In genomic region chr7:146074195-146074765, GRCh38 we compare ENCODE assay signal across 37 cellular contexts. TPM values are rescaled to one million over a fixed set of nuclear protein-coding genes. Genes with fewer than 3 reads are reported as not detected.
"Had no signal": no experiment of that assay in that cellular context is flagged by ENCODE, and none has a peak within 500 bp of the region (broad histone marks: within the 10 kb centered on the region; RNA-seq: fewer than 3 reads in every experiment).

No MANE protein-coding gene starts in this region.

- H3K27ac ChIP-seq: adrenal gland, body of pancreas had no signal

- H3K4me3 Mint-ChIP-seq: activated CD4-positive, alpha-beta T cell treated with anti-CD3 and anti-CD28 coated beads for 36 hours; activated CD4-positive, alpha-beta T cell treated with anti-CD3 and anti-CD28 coated beads, Interleukin-2, amount 10 ng/mL, durations not matched to agents 7 days and 5 days; activated CD8-positive, alpha-beta T cell treated with anti-CD3 and anti-CD28 coated beads, Interleukin-2, amount 10 ng/mL, durations not matched to agents 7 days and 5 days; activated naive CD4-positive, alpha-beta T cell treated with anti-CD3 and anti-CD28 coated beads for 36 hours; activated T-cell treated with anti-CD3 and anti-CD28 coated beads, Interleukin-2, amount 50 U/mL, for 24 hours; activated T-helper 1 cell treated with anti-CD3 and anti-CD28 coated beads, Interleukin-12 subunit alpha, Interleukin-12 subunit beta, Interleukin-2, Interleukin-4 antibody, amounts not matched to agents 30 ng/mL and 10 ng/mL and 1 ng/mL, durations not matched to agents 14 hours and 24 hours and 36 hours; IgD-negative memory B cell had no signal

- H3K27ac Mint-ChIP-seq: activated CD4-positive, alpha-beta T cell treated with anti-CD3 and anti-CD28 coated beads for 36 hours; activated CD4-positive, alpha-beta T cell treated with anti-CD3 and anti-CD28 coated beads, Interleukin-2, amount 10 ng/mL, durations not matched to agents 7 days and 5 days; activated CD8-positive, alpha-beta T cell treated with anti-CD3 and anti-CD28 coated beads, Interleukin-2, amount 10 ng/mL, durations not matched to agents 7 days and 5 days; activated naive CD4-positive, alpha-beta T cell treated with anti-CD3 and anti-CD28 coated beads for 36 hours; activated naive CD4-positive, alpha-beta T cell treated with anti-CD3 and anti-CD28 coated beads, Interleukin-2, amount 50 U/mL, for 72 hours; activated T-cell treated with anti-CD3 and anti-CD28 coated beads, Interleukin-2, amount 50 U/mL, for 24 hours; activated T-helper 1 cell treated with anti-CD3 and anti-CD28 coated beads, Interleukin-12 subunit alpha, Interleukin-12 subunit beta, Interleukin-2, Interleukin-4 antibody, amounts not matched to agents 30 ng/mL and 10 ng/mL and 1 ng/mL, durations not matched to agents 14 hours and 24 hours and 36 hours; IgD-negative memory B cell had no signal

- ATAC-seq: activated CD4-positive, alpha-beta T cell treated with anti-CD3 and anti-CD28 coated beads for 36 hours; activated CD4-positive, CD25-positive, alpha-beta regulatory T cell treated with anti-CD3 and anti-CD28 coated beads, Interleukin-2, amount 50 U/mL, for 24 hours; activated CD8-positive, alpha-beta T cell treated with anti-CD3 and anti-CD28 coated beads, Interleukin-2, amount 10 ng/mL, durations not matched to agents 7 days and 5 days; activated naive CD4-positive, alpha-beta T cell treated with anti-CD3 and anti-CD28 coated beads, Interleukin-2, amount 50 U/mL, for 72 hours; body of pancreas had no signal

- H3K36me3 Mint-ChIP-seq: activated naive CD4-positive, alpha-beta T cell treated with anti-CD3 and anti-CD28 coated beads, Interleukin-2, amount 50 U/mL, for 72 hours; IgD-negative memory B cell had no signal

- DNase-seq: activated CD4-positive, alpha-beta T cell treated with anti-CD3 and anti-CD28 coated beads for 36 hours; activated CD4-positive, alpha-beta T cell treated with anti-CD3 and anti-CD28 coated beads, Interleukin-2, amount 10 ng/mL, durations not matched to agents 7 days and 5 days; activated CD4-positive, alpha-beta T cell treated with anti-CD3 and anti-CD28 coated beads, Interleukin-2, amount 50 U/mL, for 48 hours; activated CD8-positive, alpha-beta T cell treated with anti-CD3 and anti-CD28 coated beads, Interleukin-2, amount 10 ng/mL, durations not matched to agents 7 days and 5 days; activated gamma-delta T cell treated with Interleukin-2 at 50 U/mL for 16 hours; activated naive CD4-positive, alpha-beta T cell treated with anti-CD3 and anti-CD28 coated beads for 36 hours; activated T-cell treated with anti-CD3 and anti-CD28 coated beads, Interleukin-2, amount 50 U/mL, for 24 hours; adrenal gland; body of pancreas; central memory CD4-positive, alpha-beta T cell; Kasumi-1; KG1; MG63; NCI-H1048; NCI-H1436 treated with DMSO at 0.1 percent for 48 hours; NCI-H1694 treated with DMSO at 0.1 percent for 48 hours; NCI-H2029; NCI-H2107; NCI-H2171; NCI-H2227 treated with DMSO at 0.1 percent for 48 hours; NCI-H446; NCI-H510A treated with DMSO at 0.1 percent for 48 hours; NCI-H526 treated with DMSO at 0.1 percent for 48 hours; NCI-H774; NK-92 treated with Interleukin-12 subunit alpha and Interleukin-12 subunit beta, amount 100 ng/mL, for 24 hours; OCI-M1; Right ventricle myocardium superior; SW 1271; T-helper 1 cell; T-helper 2 cell; T-helper 9 cell had no signal

- H3K4me1 Mint-ChIP-seq: activated CD4-positive, alpha-beta T cell treated with anti-CD3 and anti-CD28 coated beads for 36 hours; activated CD4-positive, alpha-beta T cell treated with anti-CD3 and anti-CD28 coated beads, Interleukin-2, amount 10 ng/mL, durations not matched to agents 7 days and 5 days; IgD-negative memory B cell had no signal

- H3K27me3 Mint-ChIP-seq: activated CD4-positive, alpha-beta T cell treated with anti-CD3 and anti-CD28 coated beads for 36 hours; activated CD4-positive, alpha-beta T cell treated with anti-CD3 and anti-CD28 coated beads, Interleukin-2, amount 10 ng/mL, durations not matched to agents 7 days and 5 days; activated T-cell treated with anti-CD3 and anti-CD28 coated beads, Interleukin-2, amount 50 U/mL, for 24 hours had no signal

- FAIRE-seq: astrocyte, bronchial epithelial cell had no signal

- H3K4me3 ChIP-seq: adrenal gland, body of pancreas, MG63 had no signal

- H3K9me3 Mint-ChIP-seq: activated CD4-positive, alpha-beta T cell treated with anti-CD3 and anti-CD28 coated beads, Interleukin-2, amount 10 ng/mL, durations not matched to agents 7 days and 5 days; activated naive CD4-positive, alpha-beta T cell treated with anti-CD3 and anti-CD28 coated beads for 36 hours; activated T-helper 1 cell treated with anti-CD3 and anti-CD28 coated beads, Interleukin-12 subunit alpha, Interleukin-12 subunit beta, Interleukin-2, Interleukin-4 antibody, amounts not matched to agents 30 ng/mL and 10 ng/mL and 1 ng/mL, durations not matched to agents 14 hours and 24 hours and 36 hours had no signal

- H3K27me3 ChIP-seq: adrenal gland, body of pancreas, MG63 had no signal

- H3K4me1 ChIP-seq: adrenal gland, body of pancreas had no signal

- H3K36me3 ChIP-seq: adrenal gland, MG63 had no signal

- H3K9me3 ChIP-seq: adrenal gland, body of pancreas, MG63 had no signal

RNA-seq across cellular contexts. Expression of gene CNTNAP2, which starts 42.3 kb away (rescaled TPM):
- total RNA-seq: activated CD4-positive, alpha-beta T cell treated with anti-CD3 and anti-CD28 coated beads for 36 hours; activated CD4-positive, alpha-beta T cell treated with anti-CD3 and anti-CD28 coated beads, Interleukin-2, amount 10 ng/mL, durations not matched to agents 7 days and 5 days; activated CD8-positive, alpha-beta T cell treated with anti-CD3 and anti-CD28 coated beads, Interleukin-2, amount 10 ng/mL, durations not matched to agents 7 days and 5 days; activated naive CD4-positive, alpha-beta T cell treated with anti-CD3 and anti-CD28 coated beads, Interleukin-2, amount 50 U/mL, for 72 hours; activated T-helper 1 cell treated with anti-CD3 and anti-CD28 coated beads, Interleukin-12 subunit alpha, Interleukin-12 subunit beta, Interleukin-2, Interleukin-4 antibody, amounts not matched to agents 30 ng/mL and 10 ng/mL and 1 ng/mL, durations not matched to agents 14 hours and 24 hours and 36 hours had no signal
